ENCODE assay signal across 24 cellular contexts in genomic region chr16:19774024-19774423, GRCh38. TPM values are rescaled to one million over a fixed set of nuclear protein-coding genes. Genes with fewer than 3 reads are reported as not detected.
DNase-seq lines count a peak whose midpoint lies in the region; ATAC-seq and TF ChIP-seq lines count a peak whose summit lies in the region.
"Had no signal": no experiment of that assay in that cellular context is flagged by ENCODE, and none has a peak within 500 bp of the region (broad histone marks: within the 10 kb centered on the region; RNA-seq: fewer than 3 reads in every experiment).

No MANE protein-coding gene starts in this region.

- 0 out of 2 replicates have a peak overlapping the region, but pooled peaks have one; percentile 6 for H3K27ac Mint-ChIP-seq in GM23338
- H3K27ac Mint-ChIP-seq in chondrocyte (ENCODE audit: unreplicated experiment): peak overlapping the region; percentile 27
- no peak overlapping the region for H3K27ac Mint-ChIP-seq in endodermal cell
- H3K27ac Mint-ChIP-seq: CD14-positive monocyte; CD4-positive, alpha-beta T cell; CD8-positive, alpha-beta memory T cell; HFFc6 had no signal

- no peak overlapping the region for H2AFZ ChIP-seq in GM23338
- no peak overlapping the region for H2AFZ ChIP-seq in neuronal stem cell (ENCODE audit: low read length)
- H2AFZ ChIP-seq: GM23248 had no signal

- H4K8ac ChIP-seq in neuronal stem cell (ENCODE audit: low read depth, low read length): no peak overlapping the region

- H3K14ac ChIP-seq in neuronal stem cell (ENCODE audit: low read length): no peak overlapping the region

- H3K36me3 ChIP-seq in GM23338 (ENCODE audit: insufficient read depth): 0 out of 2 replicates have a peak, but pooled peaks cover 3% of the 10 kb centered on the region
- H3K36me3 ChIP-seq in endodermal cell (ENCODE audit: control insufficient read depth, insufficient read depth, low read length): peaks cover 4% of the 10 kb centered on the region
- H3K36me3 ChIP-seq in neuronal stem cell (replicated peaks in 1 of 2; ENCODE audit: control insufficient read depth in 2 of 2, insufficient read depth in 2 of 2, low read length in 2 of 2): peaks cover 0 to 6% of the 10 kb centered on the region in 2 donors
- H3K36me3 ChIP-seq: BE2C, HAP-1 had no signal

- no peak overlapping the region for H4K91ac ChIP-seq in neuronal stem cell (ENCODE audit: low read depth, low read length, poor library complexity)

- WGBS in endodermal cell (ENCODE audit: insufficient coverage in 1 of 2, insufficient read length in 1 of 2), 2 experiments: 50 to 100% methylated on average over 1 to 2 of the region's 2 CpGs
- no CpG with 5 or more reads among the region's 2 CpGs for WGBS in neuronal stem cell (ENCODE audit: extremely low coverage in 2 of 2, insufficient read length in 2 of 2, insufficient replicate concordance in 1 of 2), 2 donors

- H3K23ac ChIP-seq in neuronal stem cell (ENCODE audit: low read depth, low read length, poor library complexity): no peak overlapping the region

- H3K4ac ChIP-seq in neuronal stem cell (ENCODE audit: low read length): no peak overlapping the region

- no peak overlapping the region for H3K4me3 Mint-ChIP-seq in GM23338
- H3K4me3 Mint-ChIP-seq in chondrocyte (ENCODE audit: unreplicated experiment): no peak overlapping the region
- H3K4me3 Mint-ChIP-seq in endodermal cell: no peak overlapping the region
- H3K4me3 Mint-ChIP-seq: CD14-positive monocyte; CD4-positive, alpha-beta T cell; CD8-positive, alpha-beta memory T cell; HFFc6 had no signal

- no peaks in the 10 kb centered on the region for H3K79me1 ChIP-seq in neuronal stem cell (ENCODE audit: low read depth, low read length)

- H3K4me2 ChIP-seq in GM23338 (no peak overlapping the region), neuronal stem cell (ENCODE audit: insufficient read depth, low read length, poor library complexity, severe bottlenecking) (no peak overlapping the region)
- H3K4me2 ChIP-seq: A549; BLaER1 treated with 17β-estradiol and CSF1 and Interleukin-3, amounts not matched to agents 10 nM and 100 nM had no signal

- H2BK120ac ChIP-seq in neuronal stem cell (ENCODE audit: low read depth, low read length): no peak overlapping the region

- H3K27ac ChIP-seq in GM23338 (ENCODE audit: low read depth) (no peak overlapping the region), endodermal cell (ENCODE audit: low read depth, low read length) (no peak overlapping the region), neuronal stem cell (replicated peaks; ENCODE audit: low read length) (no peak overlapping the region)
- H3K27ac ChIP-seq: A549; BLaER1 treated with 17β-estradiol and CSF1 and Interleukin-3, amounts not matched to agents 10 nM and 100 nM; GM23248 had no signal

- no peaks in the 10 kb centered on the region for H3K79me2 ChIP-seq in GM23338 (replicated peaks; ENCODE audit: insufficient read depth)

- 0 out of 2 replicates have a peak, but pooled peaks cover 3% of the 10 kb centered on the region for H3F3A ChIP-seq in GM23338 (replicated peaks; ENCODE audit: low read depth)

- H3K27me3 ChIP-seq in GM23338 (ENCODE audit: insufficient read depth): no peaks in the 10 kb centered on the region
- no peaks in the 10 kb centered on the region for H3K27me3 ChIP-seq in endodermal cell (ENCODE audit: control insufficient read depth, insufficient read depth, low read length, poor library complexity, severe bottlenecking)
- no peaks in the 10 kb centered on the region for H3K27me3 ChIP-seq in neuronal stem cell (ENCODE audit: control insufficient read depth in 3 of 3, insufficient read depth in 3 of 3, low read depth in 1 of 3, low read length in 3 of 3)
- H3K27me3 ChIP-seq: BE2C; BLaER1 treated with 17β-estradiol and CSF1 and Interleukin-3, amounts not matched to agents 10 nM and 100 nM had no signal

- peaks cover 10% of the 10 kb centered on the region for H3K4me1 Mint-ChIP-seq in GM23338
- no peaks in the 10 kb centered on the region for H3K4me1 Mint-ChIP-seq in chondrocyte (ENCODE audit: low read depth)
- peaks cover 18% of the 10 kb centered on the region for H3K4me1 Mint-ChIP-seq in endodermal cell
- H3K4me1 Mint-ChIP-seq: CD8-positive, alpha-beta memory T cell had no signal

- TF ChIP-seq CTCF in GM23338 (conservative IDR thresholded peaks at IDR 0.05; ENCODE audit: low read depth in 2 of 2): no peak
- TF ChIP-seq CTCF in chondrocyte (IDR thresholded peaks at IDR 0.05): no peak
- TF ChIP-seq CTCF in endodermal cell (conservative IDR thresholded peaks at IDR 0.05): no peak

- no peak overlapping the region for H2BK15ac ChIP-seq in neuronal stem cell (ENCODE audit: low read length)

- no peaks in the 10 kb centered on the region for H4K20me1 ChIP-seq in GM23338 (replicated peaks; ENCODE audit: insufficient read depth)
- H4K20me1 ChIP-seq: BLaER1 treated with 17β-estradiol and CSF1 and Interleukin-3, amounts not matched to agents 10 nM and 100 nM had no signal

- no peak overlapping the region for H3K4me3 ChIP-seq in GM23338
- H3K4me3 ChIP-seq in endodermal cell (ENCODE audit: low read length): no peak overlapping the region
- no peak overlapping the region for H3K4me3 ChIP-seq in neuronal stem cell (ENCODE audit: low read length in 2 of 2)
- H3K4me3 ChIP-seq: A549; BLaER1 treated with 17β-estradiol and CSF1 and Interleukin-3, amounts not matched to agents 10 nM and 100 nM; GM12878; GM23248; HAP-1 had no signal

- no peak overlapping the region for H3K9ac ChIP-seq in endodermal cell (ENCODE audit: extremely low read depth, low read length, poor library complexity, severe bottlenecking)
- no peak overlapping the region for H3K9ac ChIP-seq in neuronal stem cell (ENCODE audit: low read depth, low read length, poor library complexity)
- H3K9ac ChIP-seq: BLaER1 treated with 17β-estradiol and CSF1 and Interleukin-3, amounts not matched to agents 10 nM and 100 nM; GM23248 had no signal

- ATAC-seq in GM23338: no peak
- no peak for ATAC-seq in HG03108 (IDR thresholded peaks at IDR 0.05; ENCODE audit: unreplicated experiment)
- ATAC-seq: A549, GM12878 had no signal

- H2BK5ac ChIP-seq in neuronal stem cell (ENCODE audit: low read length): no peak overlapping the region

- no peak overlapping the region for H3K18ac ChIP-seq in neuronal stem cell (ENCODE audit: low read length)

- peaks cover 17% of the 10 kb centered on the region for H3K36me3 Mint-ChIP-seq in GM23338 (ENCODE audit: low read depth)
- H3K36me3 Mint-ChIP-seq in chondrocyte (ENCODE audit: low read depth): no peaks in the 10 kb centered on the region
- H3K36me3 Mint-ChIP-seq in endodermal cell (ENCODE audit: low read depth): peaks cover 26% of the 10 kb centered on the region
- H3K36me3 Mint-ChIP-seq: CD14-positive monocyte had no signal

- no peak overlapping the region for H2AK5ac ChIP-seq in neuronal stem cell (ENCODE audit: low read depth, low read length)

- peaks cover 16% of the 10 kb centered on the region for H3K9me3 ChIP-seq in endodermal cell (ENCODE audit: control insufficient read depth, low read length)
- H3K9me3 ChIP-seq in neuronal stem cell (replicated peaks in 1 of 2; ENCODE audit: control insufficient read depth in 2 of 2, insufficient read depth in 1 of 2, low read depth in 1 of 2, low read length in 2 of 2): peaks cover 4 to 8% of the 10 kb centered on the region in 2 donors
- H3K9me3 ChIP-seq: A549, BE2C, HAP-1 had no signal

- DNase-seq in GM23338 (ENCODE audit: low spot score) (no peak), chondrocyte (ENCODE audit: low spot score) (no peak), endodermal cell (peak; percentile 20), ureter (ENCODE audit: low spot score) (peak; percentile 9), neuronal stem cell (ENCODE audit: low spot score) (no peak), kidney glomerular epithelial cell (lab: John Stamatoyannopoulos, UW) (no peak)
- DNase-seq: 8988T; ACHN; AML-193; BE2C; CD4-positive, alpha-beta T cell; CD8-positive, alpha-beta memory T cell; DMS 273 treated with DMSO at 0.1 percent for 48 hours; DMS79; EL; GDM1; GM23248; HFFc6 had no signal

- no peak overlapping the region for H2BK12ac ChIP-seq in neuronal stem cell (ENCODE audit: low read length)

- H3K9me3 Mint-ChIP-seq in GM23338 (peaks cover 16% of the 10 kb centered on the region; the same call in 2 of the 3 replicates), chondrocyte (ENCODE audit: low read depth) (peaks cover 11% of the 10 kb centered on the region), endodermal cell (peaks cover 11% of the 10 kb centered on the region)

- H3K27me3 Mint-ChIP-seq in GM23338 (ENCODE audit: insufficient read depth, low read depth, poor library complexity) (peaks cover 4% of the 10 kb centered on the region), chondrocyte (ENCODE audit: low read depth) (no peaks in the 10 kb centered on the region), endodermal cell (ENCODE audit: insufficient read depth) (no peaks in the 10 kb centered on the region)
- H3K27me3 Mint-ChIP-seq: CD4-positive, alpha-beta T cell; CD8-positive, alpha-beta memory T cell had no signal

- H3K4me1 ChIP-seq in GM23338 (ENCODE audit: insufficient read depth) (no peaks in the 10 kb centered on the region), endodermal cell (ENCODE audit: control insufficient read depth, insufficient read depth, low read length) (peaks cover 4% of the 10 kb centered on the region), neuronal stem cell (ENCODE audit: control insufficient read depth in 2 of 2, insufficient read depth in 1 of 2, low read depth in 1 of 2, low read length in 2 of 2) (peaks cover 0 to 12% of the 10 kb centered on the region in 2 donors)
- H3K4me1 ChIP-seq: BE2C had no signal

- peaks cover 16% of the 10 kb centered on the region for H3K9me2 ChIP-seq in GM23338 (ENCODE audit: insufficient read depth)

TF ChIP-seq in GM23338, 12 proteins besides CTCF, POLR2A, EP300 and RAD21 (continues in another document):
- TF ChIP-seq CREB1 (CRISPR knock-in tag; IDR thresholded peaks at IDR 0.05; ENCODE audit: low read depth) (no peak), ZNF331 (CRISPR knock-in tag; IDR thresholded peaks at IDR 0.05; ENCODE audit: low read depth) (no peak), JUNB (IDR thresholded peaks at IDR 0.05; ENCODE audit: unreplicated experiment) (no peak), ZNF114 (CRISPR knock-in tag; IDR thresholded peaks at IDR 0.05) (no peak)

RNA-seq across cellular contexts. Expression of gene IQCK, which starts 56.0 kb away (rescaled TPM):
- 7.9 and 10.0 TPM in 2 replicates for total RNA-seq in GM23338 (2014; rRNA removed; shearing (Covaris generic))
- 5.8 and 7.6 TPM in 2 replicates for polyA plus RNA-seq in GM23338 (2016; fragmentation: Nextera tagmentation; extraction: Ambion mirVana)
- total RNA-seq in chondrocyte (2.6 to 8.9 TPM (median 3.8 TPM) in 3 replicates), endodermal cell (10 to 100 TPM; 21.1 to 30.1 TPM), ureter (33.2 TPM)
- 21.5 TPM for polyA plus RNA-seq in endodermal cell (2013, experiment 1 of 2)
- 19.6 TPM for polyA plus RNA-seq in endodermal cell (2013, experiment 2 of 2)
- 18.9 TPM for polyA plus RNA-seq in neuronal stem cell (2013, experiment 1 of 2)
- polyA plus RNA-seq in neuronal stem cell (2013, experiment 2 of 2): 19.1 TPM

RNA-seq across cellular contexts. Expression of gene KNOP1, which starts 56.0 kb away (rescaled TPM):
- total RNA-seq in GM23338 (2014; rRNA removed; shearing (Covaris generic)): 56.1 and 57.7 TPM in 2 replicates
- polyA plus RNA-seq in GM23338 (2016; fragmentation: Nextera tagmentation; extraction: Ambion mirVana): 190 and 207 TPM in 2 replicates
- 20.0 to 24.7 TPM (median 20.4 TPM) in 3 replicates for total RNA-seq in chondrocyte
- total RNA-seq in endodermal cell: 10 to 100 TPM; 83.9 to 95.9 TPM
- 57.7 TPM for polyA plus RNA-seq in endodermal cell (2013, experiment 1 of 2)
- polyA plus RNA-seq in endodermal cell (2013, experiment 2 of 2): 62.8 TPM
- 27.4 TPM for total RNA-seq in ureter
- 124 TPM for polyA plus RNA-seq in neuronal stem cell (2013, experiment 1 of 2)
- 117 TPM for polyA plus RNA-seq in neuronal stem cell (2013, experiment 2 of 2)

Comparison
In these comparisons a context has a peak if more than half of its experiments do, and no peak if none do; other contexts are left out.
1. DNase-seq: peak in endodermal cell (single experiment) and ureter (single experiment); none in GM23338 (single experiment), chondrocyte (single experiment), neuronal stem cell (single experiment) and kidney glomerular epithelial cell (single experiment).